ENCODE assay signal across 8 cellular contexts in genomic region chr16:12453832-12454231, GRCh38.
"Had no signal": no experiment of that assay in that cellular context is flagged by ENCODE, and none has a peak within 500 bp of the region (broad histone marks: within the 10 kb centered on the region; RNA-seq: fewer than 3 reads in every experiment).

No MANE protein-coding gene starts in this region.

- H2AFZ ChIP-seq: GM23338 had no signal

- H3K4me3 ChIP-seq: GM23338 had no signal

- DNase-seq: H9, HCEC 1CT, KG1 had no signal

- ATAC-seq: GM23338, HepG2 had no signal

- FAIRE-seq: H1, H54, HepG2 had no signal

- H3K27ac ChIP-seq: HL-60 had no signal

- H3K4me2 ChIP-seq: GM23338 had no signal
